ENCODE assay signal across 19 cellular contexts in the genomic region with DNA sequence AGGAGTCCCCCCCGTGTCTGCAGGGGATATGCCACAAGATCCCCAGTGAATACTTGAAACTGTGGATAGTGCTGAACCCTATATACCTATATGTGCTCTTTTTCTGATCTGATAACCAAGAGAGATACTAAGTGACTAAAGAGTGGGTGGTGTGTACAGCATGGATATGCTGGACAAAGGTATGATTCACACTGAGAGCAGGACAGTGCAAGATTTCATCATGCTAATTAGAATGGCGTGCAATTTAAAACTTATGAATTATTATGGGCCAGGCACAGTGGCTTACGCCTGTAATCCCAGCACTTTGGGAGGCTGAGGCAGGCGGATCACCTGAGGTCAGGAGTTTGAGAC.
A peak's percentile ranks its signal among the peaks of the same experiment; 100 is the strongest.
DNase-seq lines count a peak whose midpoint lies in the region; ATAC-seq and TF ChIP-seq lines count a peak whose summit lies in the region.
"Had no signal": no experiment of that assay in that cellular context is flagged by ENCODE, and none has a peak within 500 bp of the region (broad histone marks: within the 10 kb centered on the region; RNA-seq: fewer than 3 reads in every experiment).

No MANE protein-coding gene starts in this region.

- no peaks in the 10 kb centered on the region for H3K36me3 ChIP-seq in adrenal gland (replicated peaks in 1 of 2)
- H3K36me3 ChIP-seq: pancreas, thyroid gland had no signal

- no peak overlapping the region for H3K4me3 ChIP-seq in adrenal gland
- H3K4me3 ChIP-seq: mucosa of descending colon, pancreas, thyroid gland had no signal

- TF ChIP-seq CTCF in adrenal gland (IDR thresholded peaks at IDR 0.05), result no peak

- intact Hi-C loops in adrenal gland (cut with DNase I), result no loop called here

- DNase-seq in HS-27A (ENCODE audit: low read depth) (peak; percentile 43), amniotic epithelial cell (ENCODE audit: low read depth) (peak; percentile 31), fibroblast of the conjunctiva (ENCODE audit: low read depth) (peak; percentile 24), adrenal gland (no peak)
- no peak for DNase-seq in activated CD4-positive, alpha-beta T cell treated with anti-CD3 and anti-CD28 coated beads for 4 hours
- no peak for DNase-seq in NK-92 treated with Interleukin-12 subunit alpha and Interleukin-12 subunit beta, amount 100 ng/mL, for 24 hours (lab: John Stamatoyannopoulos, UW)
- DNase-seq: activated CD8-positive, alpha-beta T cell treated with anti-CD3 and anti-CD28 coated beads, Interleukin-2, amount 10 ng/mL, durations not matched to agents 7 days and 5 days; activated naive CD8-positive, alpha-beta T cell treated with anti-CD3 and anti-CD28 coated beads, Interleukin-2, amount 50 U/mL, for 24 hours; cerebellar nuclear complex; DMS79; mucosa of descending colon; NCI-H2171 treated with DMSO at 0.1 percent for 48 hours; NCI-H82; pancreas; RPMI8226; T-cell; thyroid gland had no signal

- no peak for ATAC-seq in GM19324 (IDR thresholded peaks at IDR 0.05; ENCODE audit: low FRiP score, unreplicated experiment)
- ATAC-seq: activated CD8-positive, alpha-beta T cell treated with anti-CD3 and anti-CD28 coated beads, Interleukin-2, amount 10 ng/mL, durations not matched to agents 7 days and 5 days; activated naive CD8-positive, alpha-beta T cell treated with anti-CD3 and anti-CD28 coated beads, Interleukin-2, amount 50 U/mL, for 24 hours; mucosa of descending colon; pancreas; T-cell had no signal

- H3K27me3 ChIP-seq in adrenal gland, result no peaks in the 10 kb centered on the region
- H3K27me3 ChIP-seq: pancreas, thyroid gland had no signal

- H3K4me1 ChIP-seq in adrenal gland (replicated peaks in 1 of 2), result peaks cover 0 to 7% of the 10 kb centered on the region in 2 donors
- H3K4me1 ChIP-seq: pancreas, thyroid gland had no signal

- WGBS in adrenal gland, 4 donors, result 89 to 99% (median 95%) methylated on average over 4 of the region's 4 CpGs

- no peaks in the 10 kb centered on the region for H3K9me3 ChIP-seq in adrenal gland (replicated peaks in 1 of 3)
- H3K9me3 ChIP-seq: pancreas, thyroid gland had no signal

- H3K27ac ChIP-seq in adrenal gland, result no peak overlapping the region
- H3K27ac ChIP-seq: pancreas, thyroid gland, VCaP had no signal

- no peak for TF ChIP-seq POLR2A in adrenal gland (IDR thresholded peaks at IDR 0.05)

Comparison
In these comparisons a context has a peak if more than half of its experiments do, and no peak if none do; other contexts are left out.
1. DNase-seq: peak in HS-27A (single experiment), amniotic epithelial cell (single experiment) and fibroblast of the conjunctiva (single experiment); none in adrenal gland (0 of 7), activated CD4-positive, alpha-beta T cell treated with anti-CD3 and anti-CD28 coated beads for 4 hours (0 of 2) and NK-92 treated with Interleukin-12 subunit alpha and Interleukin-12 subunit beta, amount 100 ng/mL, for 24 hours (single experiment).